ENCODE assay signal across 18 cellular contexts in genomic region chr10:90181251-90181691, GRCh38.
"Had no signal": no experiment of that assay in that cellular context is flagged by ENCODE, and none has a peak within 500 bp of the region (broad histone marks: within the 10 kb centered on the region; RNA-seq: fewer than 3 reads in every experiment).

No MANE protein-coding gene starts in this region.

- H3K36me3 ChIP-seq: colonic mucosa, esophagus squamous epithelium, transverse colon had no signal

- H3K9me3 ChIP-seq: colonic mucosa, esophagus squamous epithelium, transverse colon had no signal

- H3K36me3 Mint-ChIP-seq: activated CD4-positive, alpha-beta memory T cell treated with anti-CD3 and anti-CD28 coated beads for 36 hours; activated CD8-positive, alpha-beta memory T cell treated with anti-CD3 and anti-CD28 coated beads, Interleukin-2, amount 10 ng/mL, durations not matched to agents 7 days and 5 days; immature natural killer cell; natural killer cell treated with Interleukin-12 subunit alpha and Interleukin-12 subunit beta and Interleukin-15 and Interleukin-18, amount 100 ng/mL, for 72 hours had no signal

- ATAC-seq: activated CD4-positive, alpha-beta T cell treated with anti-CD3 and anti-CD28 coated beads for 36 hours; activated CD8-positive, alpha-beta memory T cell treated with anti-CD3 and anti-CD28 coated beads, Interleukin-2, amount 10 ng/mL, durations not matched to agents 7 days and 5 days; natural killer cell treated with Interleukin-12 subunit alpha and Interleukin-12 subunit beta and Interleukin-15 and Interleukin-18, amount 100 ng/mL, for 72 hours had no signal

- H3K4me3 Mint-ChIP-seq: activated CD4-positive, alpha-beta memory T cell treated with anti-CD3 and anti-CD28 coated beads for 36 hours; activated CD4-positive, alpha-beta T cell treated with anti-CD3 and anti-CD28 coated beads for 36 hours; activated CD8-positive, alpha-beta memory T cell treated with anti-CD3 and anti-CD28 coated beads, Interleukin-2, amount 10 ng/mL, durations not matched to agents 7 days and 5 days; activated naive CD4-positive, alpha-beta T cell treated with anti-CD3 and anti-CD28 coated beads for 36 hours; immature natural killer cell; natural killer cell treated with Interleukin-12 subunit alpha and Interleukin-12 subunit beta and Interleukin-15 and Interleukin-18, amount 100 ng/mL, for 72 hours had no signal

- H3K4me1 Mint-ChIP-seq: activated CD4-positive, alpha-beta T cell treated with anti-CD3 and anti-CD28 coated beads for 36 hours; activated CD8-positive, alpha-beta memory T cell treated with anti-CD3 and anti-CD28 coated beads, Interleukin-2, amount 10 ng/mL, durations not matched to agents 7 days and 5 days; immature natural killer cell had no signal

- DNase-seq: activated CD4-positive, alpha-beta memory T cell treated with anti-CD3 and anti-CD28 coated beads for 36 hours; activated CD4-positive, alpha-beta T cell treated with anti-CD3 and anti-CD28 coated beads for 36 hours; activated CD8-positive, alpha-beta memory T cell treated with anti-CD3 and anti-CD28 coated beads, Interleukin-2, amount 10 ng/mL, durations not matched to agents 7 days and 5 days; activated naive CD4-positive, alpha-beta T cell treated with anti-CD3 and anti-CD28 coated beads for 36 hours; activated T-cell treated with anti-CD3 and anti-CD28 coated beads, Interleukin-2, amount 50 U/mL, for 1 hour; caudate nucleus; colonic mucosa; effector CD8-positive, alpha-beta T cell; esophagus squamous epithelium; head of caudate nucleus; immature natural killer cell; nucleus accumbens; posterior cingulate gyrus; stimulated activated CD4-positive, alpha-beta T cell treated with anti-CD3 and anti-CD28 coated beads, Interleukin-4, amount 100 ng/mL, for 24 hours; stimulated activated naive CD4-positive, alpha-beta T cell; transverse colon had no signal

- H3K27me3 ChIP-seq: colonic mucosa, esophagus squamous epithelium, transverse colon had no signal

- H3K4me1 ChIP-seq: colonic mucosa, transverse colon had no signal

- H3K4me3 ChIP-seq: colonic mucosa, esophagus squamous epithelium, transverse colon had no signal

- H3K9me3 Mint-ChIP-seq: activated CD4-positive, alpha-beta memory T cell treated with anti-CD3 and anti-CD28 coated beads for 36 hours had no signal

- H3K27ac ChIP-seq: colonic mucosa, transverse colon had no signal

- H3K27me3 Mint-ChIP-seq: activated CD4-positive, alpha-beta memory T cell treated with anti-CD3 and anti-CD28 coated beads for 36 hours; activated CD4-positive, alpha-beta T cell treated with anti-CD3 and anti-CD28 coated beads for 36 hours; activated CD8-positive, alpha-beta memory T cell treated with anti-CD3 and anti-CD28 coated beads, Interleukin-2, amount 10 ng/mL, durations not matched to agents 7 days and 5 days; natural killer cell treated with Interleukin-12 subunit alpha and Interleukin-12 subunit beta and Interleukin-15 and Interleukin-18, amount 100 ng/mL, for 72 hours had no signal

- H3K27ac Mint-ChIP-seq: activated CD4-positive, alpha-beta memory T cell treated with anti-CD3 and anti-CD28 coated beads for 36 hours; activated CD4-positive, alpha-beta T cell treated with anti-CD3 and anti-CD28 coated beads for 36 hours; activated CD8-positive, alpha-beta memory T cell treated with anti-CD3 and anti-CD28 coated beads, Interleukin-2, amount 10 ng/mL, durations not matched to agents 7 days and 5 days; activated naive CD4-positive, alpha-beta T cell treated with anti-CD3 and anti-CD28 coated beads for 36 hours; activated T-helper 2 cell treated with anti-CD3 and anti-CD28 coated beads, Interferon-gamma antibody, Interleukin-2, Interleukin-4, amounts not matched to agents 10 μg/mL and 5 μg/mL and 100 μg/mL, durations not matched to agents 14 hours and 24 hours and 36 hours; immature natural killer cell; natural killer cell treated with Interleukin-12 subunit alpha and Interleukin-12 subunit beta and Interleukin-15 and Interleukin-18, amount 100 ng/mL, for 72 hours had no signal
